ENCODE assay signal across 17 cellular contexts in genomic region chr9:89382026-89382986, GRCh38.
DNase-seq lines count a peak whose midpoint lies in the region; ATAC-seq lines count a peak whose summit lies in the region.
"Had no signal": no experiment of that assay in that cellular context is flagged by ENCODE, and none has a peak within 500 bp of the region (broad histone marks: within the 10 kb centered on the region; RNA-seq: fewer than 3 reads in every experiment).

No MANE protein-coding gene starts in this region.

- no peaks in the 10 kb centered on the region for H3K27me3 ChIP-seq in BLaER1
- H3K27me3 ChIP-seq in CD4-positive, alpha-beta memory T cell (ENCODE audit: insufficient read depth, low read length), result no peaks in the 10 kb centered on the region
- H3K27me3 ChIP-seq: breast epithelium, heart right ventricle had no signal

- peak overlapping the region; percentile 92 for H3K4me2 ChIP-seq in BLaER1

- H3K4me1 Mint-ChIP-seq in CD4-positive, alpha-beta memory T cell, result peaks cover 25 to 44% (median 32%) of the 10 kb centered on the region in 4 donors
- H3K4me1 Mint-ChIP-seq in activated T-helper 17 cell treated with anti-CD3 and anti-CD28 coated beads, Interleukin-2, amount 50 U/mL, for 72 hours, result peaks cover 24% of the 10 kb centered on the region
- H3K4me1 Mint-ChIP-seq in naive B cell, result peaks cover 5 to 10% (median 9%) of the 10 kb centered on the region in 3 donors

- H3K9me3 ChIP-seq in BLaER1, result no peaks in the 10 kb centered on the region
- no peaks in the 10 kb centered on the region for H3K9me3 ChIP-seq in CD4-positive, alpha-beta memory T cell (ENCODE audit: control insufficient read depth in 1 of 2, low read length in 2 of 2)
- H3K9me3 ChIP-seq: breast epithelium, heart right ventricle, thoracic aorta had no signal

- POLR2A ChIA-PET in CD4-positive, alpha-beta memory T cell (lab: Charles Lee; ENCODE audit: partially characterized antibody), result interaction anchor here (1.4 to 2.2 kb wide), 2 partner anchors 26 to 167 kb away, joined by 5 to 8 read pairs; no protein-coding TSS in a partner anchor

- intact Hi-C loops in CD4-positive, alpha-beta memory T cell (cut with micrococcal nuclease), result no loop called here
- intact Hi-C loops in posterior vena cava (cut with DNase I), result no loop called here

- ATAC-seq in activated T-helper 17 cell treated with anti-CD3 and anti-CD28 coated beads, Interleukin-2, amount 50 U/mL, for 72 hours (replicated peaks), result peak; percentile 61
- no peak for ATAC-seq in naive B cell (ENCODE audit: low read depth in 2 of 2)
- no peak for ATAC-seq in GM18867 (IDR thresholded peaks at IDR 0.05; ENCODE audit: unreplicated experiment)
- ATAC-seq: HCT116, heart right ventricle, right cardiac atrium had no signal

- CTCF ChIA-PET in CD4-positive, alpha-beta memory T cell (lab: Charles Lee; ENCODE audit: partially characterized antibody), result interaction anchor here (0.6 to 1.6 kb wide), 5 partner anchors 10 to 167 kb away, joined by 3 to 6 read pairs (median 3); no protein-coding TSS in a partner anchor

- H3K27me3 Mint-ChIP-seq in CD4-positive, alpha-beta memory T cell, result no peaks in the 10 kb centered on the region
- no peaks in the 10 kb centered on the region for H3K27me3 Mint-ChIP-seq in activated T-helper 17 cell treated with anti-CD3 and anti-CD28 coated beads, Interleukin-2, amount 50 U/mL, for 72 hours
- no peaks in the 10 kb centered on the region for H3K27me3 Mint-ChIP-seq in naive B cell

- H3K27ac ChIP-seq in BLaER1, result no peak overlapping the region
- peak overlapping the region; percentile 1 for H3K27ac ChIP-seq in CD4-positive, alpha-beta memory T cell (ENCODE audit: low read depth, low read length)
- H3K27ac ChIP-seq: breast epithelium, thoracic aorta had no signal

- H3K36me3 ChIP-seq in BLaER1, result peaks cover 85% of the 10 kb centered on the region
- peaks cover 94% of the 10 kb centered on the region for H3K36me3 ChIP-seq in CD4-positive, alpha-beta memory T cell (ENCODE audit: insufficient read depth, low read length)
- H3K36me3 ChIP-seq: breast epithelium had no signal

- peak overlapping the region in 2 of 8 donors; percentile 17 to 43 for H3K4me3 Mint-ChIP-seq in CD4-positive, alpha-beta memory T cell
- peak overlapping the region; percentile 15 for H3K4me3 Mint-ChIP-seq in activated T-helper 17 cell treated with anti-CD3 and anti-CD28 coated beads, Interleukin-2, amount 50 U/mL, for 72 hours
- H3K4me3 Mint-ChIP-seq in naive B cell, result peak overlapping the region in 1 of 8 donors; percentile 32

- H4K20me1 ChIP-seq in BLaER1, result peaks cover 80% of the 10 kb centered on the region

- peak overlapping the region; percentile 27; the same call in 1 of the 2 replicates for H3K4me3 ChIP-seq in BLaER1
- H3K4me3 ChIP-seq in CD4-positive, alpha-beta memory T cell (ENCODE audit: low read length in 2 of 2), result no peak overlapping the region
- H3K4me3 ChIP-seq: breast epithelium, heart right ventricle, thoracic aorta had no signal

- H3K27ac Mint-ChIP-seq in CD4-positive, alpha-beta memory T cell, result peak overlapping the region; percentile 71 to 88 (median 79)
- H3K27ac Mint-ChIP-seq in activated T-helper 17 cell treated with anti-CD3 and anti-CD28 coated beads, Interleukin-2, amount 50 U/mL, for 72 hours, result peak overlapping the region; percentile 72
- peak overlapping the region in 5 of 6 donors; percentile 9 to 82 (median 76) for H3K27ac Mint-ChIP-seq in naive B cell

- no peak overlapping the region; the same call in 1 of the 2 replicates for H3K9ac ChIP-seq in BLaER1

- H3K4me1 ChIP-seq in BLaER1, result peaks cover 50% of the 10 kb centered on the region
- peaks cover 6% of the 10 kb centered on the region for H3K4me1 ChIP-seq in CD4-positive, alpha-beta memory T cell (ENCODE audit: insufficient read depth, low read length)
- H3K4me1 ChIP-seq: breast epithelium had no signal

- peaks cover 0 to 2% (median 0%) of the 10 kb centered on the region in 8 donors for H3K9me3 Mint-ChIP-seq in CD4-positive, alpha-beta memory T cell
- no peaks in the 10 kb centered on the region for H3K9me3 Mint-ChIP-seq in activated T-helper 17 cell treated with anti-CD3 and anti-CD28 coated beads, Interleukin-2, amount 50 U/mL, for 72 hours
- H3K9me3 Mint-ChIP-seq in naive B cell, result no peaks in the 10 kb centered on the region

- no peak for DNase-seq in CD4-positive, alpha-beta memory T cell
- no peak for DNase-seq in naive B cell
- no peak for DNase-seq in NCI-H2029 (lab: John Stamatoyannopoulos, UW)
- no peak for DNase-seq in posterior vena cava (ENCODE audit: low spot score)
- DNase-seq: heart right ventricle, mesendoderm, NCI-H1436 treated with DMSO at 0.1 percent for 48 hours, NCI-H345, nucleus accumbens, SHP77 had no signal

- peaks cover 71 to 83% of the 10 kb centered on the region in 2 donors for H3K36me3 Mint-ChIP-seq in CD4-positive, alpha-beta memory T cell
- H3K36me3 Mint-ChIP-seq in activated T-helper 17 cell treated with anti-CD3 and anti-CD28 coated beads, Interleukin-2, amount 50 U/mL, for 72 hours (ENCODE audit: low read depth), result peaks cover 98% of the 10 kb centered on the region
- H3K36me3 Mint-ChIP-seq in naive B cell, result peaks cover 14 to 34% of the 10 kb centered on the region in 2 donors
